Comparison of ENCODE assay signal across 8 cellular contexts in the genomic region with DNA sequence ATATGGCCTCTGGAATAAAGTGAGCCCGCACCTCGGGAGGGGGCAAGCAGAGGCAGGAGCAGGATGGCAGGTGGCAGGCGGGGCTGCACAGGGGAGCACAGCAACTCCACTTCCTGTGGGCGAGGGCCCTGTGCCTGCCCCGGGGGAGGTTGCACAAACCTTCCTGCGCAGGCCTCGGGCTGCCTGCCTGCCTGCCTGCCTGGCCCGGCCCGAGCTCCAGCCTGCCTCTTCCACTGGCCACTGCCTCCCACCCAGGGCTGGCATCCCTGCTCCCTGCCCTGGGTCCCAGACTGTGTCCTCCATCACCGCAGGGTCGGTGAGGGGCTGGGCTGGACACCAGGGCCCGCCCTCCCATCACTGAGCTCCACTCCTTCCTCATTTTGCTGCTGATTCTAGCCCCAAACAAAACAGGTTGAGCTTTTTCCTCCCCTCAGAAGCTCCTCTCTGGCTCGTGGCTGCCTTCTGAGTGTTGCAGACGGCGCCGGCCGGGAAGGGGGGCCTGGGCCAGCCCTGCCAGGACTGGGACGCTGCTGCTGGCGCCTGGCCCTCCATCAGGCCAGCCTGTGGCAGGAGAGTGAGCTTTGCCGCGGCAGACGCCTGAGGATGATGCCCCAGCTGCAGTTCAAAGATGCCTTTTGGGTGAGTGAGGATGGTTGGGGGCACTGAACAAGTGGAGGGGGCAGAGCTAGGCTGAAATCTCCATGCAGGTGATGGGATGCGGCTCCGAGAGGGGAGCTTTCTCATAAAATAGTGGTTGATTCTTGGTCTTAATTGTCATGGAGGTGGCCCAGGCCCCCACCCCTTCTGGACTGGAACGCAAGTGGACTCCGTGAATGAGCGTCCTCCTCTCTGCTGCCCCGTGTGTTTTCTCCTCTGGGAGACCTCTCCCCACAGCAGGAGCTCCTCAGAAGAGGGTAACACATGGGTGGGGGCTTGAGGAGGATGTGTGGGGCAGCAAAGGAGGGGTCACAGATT.
DNase-seq lines count a peak whose midpoint lies in the region; ATAC-seq and TF ChIP-seq lines count a peak whose summit lies in the region.

A gene (plus strand): TSS at position 156 of the 975 bp plus-strand sequence. CDS start 448 bp downstream, at position 604.

- peak within 1 kb of the TSS; percentile 99 for H3K4me3 Mint-ChIP-seq in stimulated activated naive CD8-positive, alpha-beta T cell treated with anti-CD3 and anti-CD28 coated beads, Interleukin-15, amount 100 ng/mL, for 72 hours

- no peak for DNase-seq in GM12864 (ENCODE audit: low read depth)
- DNase-seq in T-helper 1 cell: peak; percentile 40 to 87 (median 56)
- peak in 40 of 58 donors; percentile 12 to 77 (median 46) for DNase-seq in anterior cingulate cortex (lab: John Stamatoyannopoulos, UW)
- DNase-seq in medulla oblongata (ENCODE audit: extremely low spot score): peak; percentile 78
- peak; percentile 69 to 78 for DNase-seq in stimulated activated naive CD8-positive, alpha-beta T cell treated with anti-CD3 and anti-CD28 coated beads, Interleukin-15, amount 100 ng/mL, for 72 hours
- no peak for DNase-seq in GOT3 (lab: John Stamatoyannopoulos, UW)
- no peak for DNase-seq in NCI-H187 treated with DMSO at 0.1 percent for 48 hours (lab: John Stamatoyannopoulos, UW)

- H3K9me3 Mint-ChIP-seq in stimulated activated naive CD8-positive, alpha-beta T cell treated with anti-CD3 and anti-CD28 coated beads, Interleukin-15, amount 100 ng/mL, for 72 hours: no peaks in the 10 kb centered on the region

- peak within 1 kb of the TSS; percentile 67 for H3K4me3 ChIP-seq in GM12864 (ENCODE audit: low read depth, low read length)

- no peak for TF ChIP-seq CTCF in GM12864 (IDR thresholded peaks at IDR 0.05; ENCODE audit: low read depth, low read length, missing control alignments)

- H3K27ac Mint-ChIP-seq in stimulated activated naive CD8-positive, alpha-beta T cell treated with anti-CD3 and anti-CD28 coated beads, Interleukin-15, amount 100 ng/mL, for 72 hours: peak within 1 kb of the TSS; percentile 98

- ATAC-seq in HG03045 (IDR thresholded peaks at IDR 0.05; ENCODE audit: unreplicated experiment): peak; percentile 44
- ATAC-seq in stimulated activated naive CD8-positive, alpha-beta T cell treated with anti-CD3 and anti-CD28 coated beads, Interleukin-15, amount 100 ng/mL, for 72 hours: peak; percentile 80

- H3K27me3 Mint-ChIP-seq in stimulated activated naive CD8-positive, alpha-beta T cell treated with anti-CD3 and anti-CD28 coated beads, Interleukin-15, amount 100 ng/mL, for 72 hours: no peaks in the 10 kb centered on the region

- H3K4me1 Mint-ChIP-seq in stimulated activated naive CD8-positive, alpha-beta T cell treated with anti-CD3 and anti-CD28 coated beads, Interleukin-15, amount 100 ng/mL, for 72 hours: peaks cover 74% of the 10 kb centered on the region

Comparison
In these comparisons a context has a peak if more than half of its experiments do, and no peak if none do; other contexts are left out.
1. DNase-seq: peak in T-helper 1 cell (5 of 5), anterior cingulate cortex (40 of 58), medulla oblongata (single experiment) and stimulated activated naive CD8-positive, alpha-beta T cell treated with anti-CD3 and anti-CD28 coated beads, Interleukin-15, amount 100 ng/mL, for 72 hours (2 of 2); none in GM12864 (single experiment), GOT3 (single experiment) and NCI-H187 treated with DMSO at 0.1 percent for 48 hours (single experiment).